8 cellular contexts compared by ENCODE assay signal in the genomic region with DNA sequence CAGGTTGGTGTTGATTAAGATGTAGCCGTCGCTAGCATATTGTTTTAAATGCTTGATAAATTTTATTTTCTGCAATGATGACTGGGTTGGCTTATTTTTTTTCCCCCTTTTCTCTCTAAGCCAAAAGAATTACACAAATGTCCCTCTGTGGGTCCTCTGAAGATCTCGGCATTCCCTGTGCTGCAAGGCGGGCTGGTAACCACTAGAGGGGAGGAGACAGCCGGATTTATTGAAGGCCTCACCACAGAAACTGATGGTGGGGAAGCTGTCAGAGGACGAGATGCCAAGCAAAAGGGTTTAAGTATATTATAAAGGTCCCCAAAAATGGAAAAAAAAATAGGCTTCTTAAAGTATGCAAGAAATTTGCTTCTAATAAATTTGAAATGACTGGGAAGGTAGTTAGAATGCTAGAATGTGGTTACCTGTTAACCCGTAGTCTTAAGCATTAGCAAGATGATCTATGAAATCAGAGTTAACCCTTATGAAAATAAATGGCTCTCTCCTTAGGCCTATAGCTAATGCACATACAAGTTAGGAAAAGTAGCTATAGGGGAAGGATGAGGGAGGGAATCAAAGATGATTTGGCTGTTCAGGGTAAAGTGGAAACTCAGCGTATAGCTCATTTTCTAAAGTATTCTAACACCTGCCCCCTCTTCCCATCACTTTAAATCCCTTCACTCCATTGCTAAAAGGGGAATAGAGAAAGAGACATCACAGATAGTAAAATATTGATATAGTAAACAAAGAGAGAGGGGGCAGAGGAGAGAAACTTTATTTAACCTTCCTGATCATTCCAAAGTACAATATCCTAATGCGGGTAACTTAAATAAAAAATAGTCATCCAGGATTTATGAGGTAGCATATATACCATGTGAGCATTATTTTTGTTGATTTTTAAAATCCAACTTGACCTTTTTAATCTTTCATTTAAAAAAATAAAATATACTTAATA.
DNase-seq lines count a peak whose midpoint lies in the region; ATAC-seq lines count a peak whose summit lies in the region.

No MANE protein-coding gene starts in this region.

- DNase-seq in NCI-H1105 treated with DMSO at 0.1 percent for 48 hours (lab: John Stamatoyannopoulos, UW): peak; percentile 22
- DNase-seq in NCI-H1105 (lab: John Stamatoyannopoulos, UW): no peak
- peak; percentile 51 for DNase-seq in RKO (ENCODE audit: low spot score)
- DNase-seq in globus pallidus (ENCODE audit: low spot score): peak; percentile 83
- DNase-seq in stromal cell of bone marrow (ENCODE audit: low read depth): peak; percentile 1
- DNase-seq in cerebellar nuclear complex (lab: John Stamatoyannopoulos, UW): no peak
- DNase-seq in effector CD8-positive, alpha-beta T cell (lab: John Stamatoyannopoulos, UW): no peak

- ATAC-seq in HG03432 (IDR thresholded peaks at IDR 0.05; ENCODE audit: unreplicated experiment): peak; percentile 68

Comparison
In these comparisons a context has a peak if more than half of its experiments do, and no peak if none do; other contexts are left out.
1. DNase-seq: peak in NCI-H1105 treated with DMSO at 0.1 percent for 48 hours (single experiment), RKO (single experiment), globus pallidus (single experiment) and stromal cell of bone marrow (single experiment); none in NCI-H1105 (single experiment), cerebellar nuclear complex (0 of 2) and effector CD8-positive, alpha-beta T cell (single experiment).